Comparison of ENCODE assay signal across 8 cellular contexts in genomic region chr1:107782192-107782845, GRCh38.
DNase-seq lines count a peak whose midpoint lies in the region; ATAC-seq and TF ChIP-seq lines count a peak whose summit lies in the region.

No MANE protein-coding gene starts in this region.

- H2AFZ ChIP-seq in osteoblast (ENCODE audit: low read length), result peak overlapping the region; percentile 41

- H3K4me1 ChIP-seq in osteoblast (ENCODE audit: insufficient read depth, low read length), result no peaks in the 10 kb centered on the region

- ATAC-seq in GM18511 (IDR thresholded peaks at IDR 0.05; ENCODE audit: unreplicated experiment), result no peak
- ATAC-seq in HG03469 (IDR thresholded peaks at IDR 0.05; ENCODE audit: unreplicated experiment), result no peak

- H3K4me3 ChIP-seq in GM06990 (replicated peaks; ENCODE audit: low read depth, low read length), result no peak overlapping the region
- H3K4me3 ChIP-seq in WERI-Rb-1 (ENCODE audit: low read depth, low read length), result no peak overlapping the region
- no peak overlapping the region for H3K4me3 ChIP-seq in fibroblast of pulmonary artery (replicated peaks; ENCODE audit: low read depth, low read length)
- no peak overlapping the region for H3K4me3 ChIP-seq in osteoblast (ENCODE audit: insufficient read depth, low read length)

- H3K27me3 ChIP-seq in GM06990 (replicated peaks; ENCODE audit: control insufficient read depth, insufficient read depth, low read length) (no peaks in the 10 kb centered on the region), WERI-Rb-1 (ENCODE audit: insufficient read depth, low read depth, severe bottlenecking) (no peaks in the 10 kb centered on the region), osteoblast (ENCODE audit: insufficient read depth, low read length) (no peaks in the 10 kb centered on the region)

- no peaks in the 10 kb centered on the region for H3K9me3 ChIP-seq in WERI-Rb-1 (ENCODE audit: severe bottlenecking)
- H3K9me3 ChIP-seq in osteoblast (ENCODE audit: low read depth, low read length), result no peaks in the 10 kb centered on the region

- H3K27ac ChIP-seq in WERI-Rb-1 (no peak overlapping the region), osteoblast (ENCODE audit: low read depth, low read length) (no peak overlapping the region)

- H4K20me1 ChIP-seq in osteoblast (ENCODE audit: insufficient read depth, low read length), result no peaks in the 10 kb centered on the region

- H3K79me2 ChIP-seq in osteoblast (ENCODE audit: insufficient read depth, low read length), result no peaks in the 10 kb centered on the region

- H3K36me3 ChIP-seq in GM06990 (ENCODE audit: control insufficient read depth, insufficient read depth, low read length) (no peaks in the 10 kb centered on the region), WERI-Rb-1 (no peaks in the 10 kb centered on the region), osteoblast (ENCODE audit: insufficient read depth, low read length) (no peaks in the 10 kb centered on the region)

- TF ChIP-seq CTCF in GM06990 (IDR thresholded peaks at IDR 0.05; ENCODE audit: insufficient read depth, low read length, poor library complexity, severe bottlenecking) (peak; percentile 54), WERI-Rb-1 (IDR thresholded peaks at IDR 0.05; ENCODE audit: low read depth, low read length) (peak; percentile 15; the same call in 1 of the 2 replicates), fibroblast of pulmonary artery (IDR thresholded peaks at IDR 0.05; ENCODE audit: low read length, missing control alignments) (peak; percentile 56), osteoblast (IDR thresholded peaks at IDR 0.05; ENCODE audit: extremely low read depth, low read depth, low read length) (peak; percentile 57)

- DNase-seq in AG20443 (ENCODE audit: low spot score), result peak; percentile 18
- peak; percentile 15 for DNase-seq in GM06990 (ENCODE audit: extremely low read depth, insufficient read length)
- DNase-seq in NCI-H1930 (lab: John Stamatoyannopoulos, UW), result peak; percentile 19 to 30
- peak; percentile 20 for DNase-seq in WERI-Rb-1
- peak; percentile 79 for DNase-seq in fibroblast of pulmonary artery (ENCODE audit: low read depth)
- peak; percentile 34 for DNase-seq in osteoblast (ENCODE audit: insufficient read length, low spot score, missing footprints)

- no peak overlapping the region for H3K4me2 ChIP-seq in osteoblast (ENCODE audit: insufficient read depth, low read length)

Comparison
In these comparisons a context has a peak if more than half of its experiments do, and no peak if none do; other contexts are left out.
1. DNase-seq: peak in every context shown above with its lines; median percentile 79 in fibroblast of pulmonary artery; 34 in osteoblast; 24 in NCI-H1930; 20 in WERI-Rb-1; 18 in AG20443; 15 in GM06990.